Comparison of ENCODE assay signal across 8 cellular contexts in the genomic region with DNA sequence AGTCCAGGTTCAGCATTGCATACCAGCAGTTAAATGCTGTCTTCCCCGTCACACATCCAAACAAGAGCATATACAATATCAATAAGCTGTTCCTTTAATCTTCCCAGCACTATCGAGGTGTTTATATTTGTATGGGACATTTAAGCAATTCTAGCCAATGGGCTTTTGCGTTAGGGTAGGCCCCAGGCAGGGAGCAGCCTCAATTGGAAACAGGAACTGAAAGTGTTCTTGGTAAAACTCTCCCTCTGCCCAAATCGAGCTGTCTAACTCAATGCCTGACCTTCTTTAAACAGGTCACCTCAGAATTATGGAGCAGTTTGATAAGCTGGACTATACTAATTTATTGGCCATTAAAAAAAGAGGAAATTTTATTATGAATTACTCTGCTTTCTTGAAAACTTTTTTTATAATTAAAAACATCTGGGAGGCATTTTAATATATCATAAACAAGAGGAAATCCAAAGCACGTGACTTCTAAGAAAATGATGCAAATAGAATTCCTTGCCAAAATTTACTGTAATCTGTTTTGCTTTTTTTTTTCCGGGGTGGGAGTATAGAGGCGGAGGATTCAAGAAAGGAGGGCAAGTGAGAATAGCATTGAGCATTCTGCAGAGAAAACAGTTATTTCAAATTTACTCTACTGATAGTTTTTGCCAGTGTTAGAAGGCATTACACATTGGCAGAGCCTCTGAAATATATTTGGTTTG.
A peak's percentile ranks its signal among the peaks of the same experiment; 100 is the strongest.
DNase-seq lines count a peak whose midpoint lies in the region; ATAC-seq and TF ChIP-seq lines count a peak whose summit lies in the region.

No MANE protein-coding gene starts in this region.

- no peaks in the 10 kb centered on the region for H3F3A ChIP-seq in DOHH2 (ENCODE audit: control insufficient read depth, insufficient read depth)

- H3K27me3 ChIP-seq in DOHH2 (ENCODE audit: control insufficient read depth, low read length) (no peaks in the 10 kb centered on the region), adipocyte (replicated peaks; ENCODE audit: control insufficient read depth, insufficient read depth, low read length) (no peaks in the 10 kb centered on the region), lower lobe of right lung (ENCODE audit: low read depth) (no peaks in the 10 kb centered on the region)

- peak; percentile 89 for ATAC-seq in GM21447 (IDR thresholded peaks at IDR 0.05; ENCODE audit: unreplicated experiment)
- ATAC-seq in HG03565 (IDR thresholded peaks at IDR 0.05; ENCODE audit: unreplicated experiment): peak; percentile 92
- ATAC-seq in lower lobe of right lung: peak; percentile 88 to 94
- no peak for ATAC-seq in WTC11

- H3K79me2 ChIP-seq in DOHH2 (ENCODE audit: control insufficient read depth, low read length): no peaks in the 10 kb centered on the region

- H3K4me3 Mint-ChIP-seq in WTC11: no peak overlapping the region

- no peaks in the 10 kb centered on the region for H4K20me1 ChIP-seq in DOHH2 (ENCODE audit: control insufficient read depth, insufficient read depth, low read depth, low read length)

- H3K36me3 ChIP-seq in DOHH2 (ENCODE audit: control insufficient read depth, low read length) (peaks cover 4% of the 10 kb centered on the region; the same call in 1 of the 2 replicates), adipocyte (ENCODE audit: control insufficient read depth, insufficient read depth, low read length, severe bottlenecking) (no peaks in the 10 kb centered on the region), lower lobe of right lung (no peaks in the 10 kb centered on the region)

- H3K9me2 ChIP-seq in DOHH2 (replicated peaks; ENCODE audit: control insufficient read depth, low read length): no peaks in the 10 kb centered on the region

- no peaks in the 10 kb centered on the region for H3K4me1 Mint-ChIP-seq in WTC11

- no peak overlapping the region for H3K27ac Mint-ChIP-seq in WTC11

- CTCF ChIA-PET in WTC11 (lab: Charles Lee): no interaction called here

- H3K9ac ChIP-seq in adipocyte (ENCODE audit: low read length): peak overlapping the region; percentile 79

- H3K27me3 Mint-ChIP-seq in WTC11 (ENCODE audit: low read depth): no peaks in the 10 kb centered on the region

- peaks cover 4% of the 10 kb centered on the region; the same call in 1 of the 2 replicates for H3K9me3 Mint-ChIP-seq in WTC11

- POLR2A ChIA-PET in WTC11 (lab: Charles Lee): no interaction called here

- H3K4me2 ChIP-seq in DOHH2 (ENCODE audit: low read length): peak overlapping the region; percentile 31

- no peaks in the 10 kb centered on the region for H3K36me3 Mint-ChIP-seq in WTC11

- DNase-seq in adipocyte (ENCODE audit: low read depth): peak; percentile 83
- no peak for DNase-seq in lower lobe of right lung
- DNase-seq in WTC11 (ENCODE audit: low spot score): no peak
- no peak for DNase-seq in NCI-H748 (lab: John Stamatoyannopoulos, UW; ENCODE audit: unreplicated experiment)
- no peak for DNase-seq in D341Med (ENCODE audit: low spot score)

- TF ChIP-seq CTCF in DOHH2 (IDR thresholded peaks at IDR 0.05; ENCODE audit: low read depth, low read length, poor library complexity, severe bottlenecking): no peak
- TF ChIP-seq CTCF in lower lobe of right lung (IDR thresholded peaks at IDR 0.05): no peak
- no peak for TF ChIP-seq CTCF in WTC11 (IDR thresholded peaks at IDR 0.05)

- H3K4me1 ChIP-seq in DOHH2 (ENCODE audit: control insufficient read depth, low read length): peaks cover 52% of the 10 kb centered on the region
- H3K4me1 ChIP-seq in adipocyte (ENCODE audit: control insufficient read depth, insufficient read depth, low read length): peaks cover 13% of the 10 kb centered on the region
- H3K4me1 ChIP-seq in lower lobe of right lung: peaks cover 8% of the 10 kb centered on the region

- intact Hi-C loops in lower lobe of right lung (cut with DNase I): no loop called here

- H3K4me3 ChIP-seq in DOHH2 (ENCODE audit: low read length): 0 out of 2 replicates have a peak overlapping the region, but pooled peaks have one; percentile 17
- H3K4me3 ChIP-seq in adipocyte (ENCODE audit: low read length): peak overlapping the region; percentile 85
- H3K4me3 ChIP-seq in lower lobe of right lung: peak overlapping the region; percentile 33

- H3K9me3 ChIP-seq in DOHH2 (ENCODE audit: control insufficient read depth, insufficient read depth, low read length) (peaks cover 3% of the 10 kb centered on the region; the same call in 1 of the 2 replicates), adipocyte (ENCODE audit: control insufficient read depth, low read length) (no peaks in the 10 kb centered on the region), lower lobe of right lung (no peaks in the 10 kb centered on the region)

- H3K27ac ChIP-seq in DOHH2 (ENCODE audit: low read depth, low read length) (no peak overlapping the region), lower lobe of right lung (peak overlapping the region; percentile 42)

TF ChIP-seq in WTC11, 78 proteins besides CTCF, POLR2A, EP300 and RAD21:
- TF ChIP-seq TEAD4 (CRISPR knock-in tag; IDR thresholded peaks at IDR 0.05): no peak
- TF ChIP-seq SMAD4 (CRISPR knock-in tag; IDR thresholded peaks at IDR 0.05): no peak
- TF ChIP-seq, protein P1, sequence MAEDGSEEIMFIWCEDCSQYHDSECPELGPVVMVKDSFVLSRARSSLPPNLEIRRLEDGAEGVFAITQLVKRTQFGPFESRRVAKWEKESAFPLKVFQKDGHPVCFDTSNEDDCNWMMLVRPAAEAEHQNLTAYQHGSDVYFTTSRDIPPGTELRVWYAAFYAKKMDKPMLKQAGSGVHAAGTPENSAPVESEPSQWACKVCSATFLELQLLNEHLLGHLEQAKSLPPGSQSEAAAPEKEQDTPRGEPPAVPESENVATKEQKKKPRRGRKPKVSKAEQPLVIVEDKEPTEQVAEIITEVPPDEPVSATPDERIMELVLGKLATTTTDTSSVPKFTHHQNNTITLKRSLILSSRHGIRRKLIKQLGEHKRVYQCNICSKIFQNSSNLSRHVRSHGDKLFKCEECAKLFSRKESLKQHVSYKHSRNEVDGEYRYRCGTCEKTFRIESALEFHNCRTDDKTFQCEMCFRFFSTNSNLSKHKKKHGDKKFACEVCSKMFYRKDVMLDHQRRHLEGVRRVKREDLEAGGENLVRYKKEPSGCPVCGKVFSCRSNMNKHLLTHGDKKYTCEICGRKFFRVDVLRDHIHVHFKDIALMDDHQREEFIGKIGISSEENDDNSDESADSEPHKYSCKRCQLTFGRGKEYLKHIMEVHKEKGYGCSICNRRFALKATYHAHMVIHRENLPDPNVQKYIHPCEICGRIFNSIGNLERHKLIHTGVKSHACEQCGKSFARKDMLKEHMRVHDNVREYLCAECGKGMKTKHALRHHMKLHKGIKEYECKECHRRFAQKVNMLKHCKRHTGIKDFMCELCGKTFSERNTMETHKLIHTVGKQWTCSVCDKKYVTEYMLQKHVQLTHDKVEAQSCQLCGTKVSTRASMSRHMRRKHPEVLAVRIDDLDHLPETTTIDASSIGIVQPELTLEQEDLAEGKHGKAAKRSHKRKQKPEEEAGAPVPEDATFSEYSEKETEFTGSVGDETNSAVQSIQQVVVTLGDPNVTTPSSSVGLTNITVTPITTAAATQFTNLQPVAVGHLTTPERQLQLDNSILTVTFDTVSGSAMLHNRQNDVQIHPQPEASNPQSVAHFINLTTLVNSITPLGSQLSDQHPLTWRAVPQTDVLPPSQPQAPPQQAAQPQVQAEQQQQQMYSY (CRISPR knock-in tag; IDR thresholded peaks at IDR 0.05): no peak
- TF ChIP-seq NFE2L1 (CRISPR knock-in tag; IDR thresholded peaks at IDR 0.05): no peak
- TF ChIP-seq, protein P2, sequence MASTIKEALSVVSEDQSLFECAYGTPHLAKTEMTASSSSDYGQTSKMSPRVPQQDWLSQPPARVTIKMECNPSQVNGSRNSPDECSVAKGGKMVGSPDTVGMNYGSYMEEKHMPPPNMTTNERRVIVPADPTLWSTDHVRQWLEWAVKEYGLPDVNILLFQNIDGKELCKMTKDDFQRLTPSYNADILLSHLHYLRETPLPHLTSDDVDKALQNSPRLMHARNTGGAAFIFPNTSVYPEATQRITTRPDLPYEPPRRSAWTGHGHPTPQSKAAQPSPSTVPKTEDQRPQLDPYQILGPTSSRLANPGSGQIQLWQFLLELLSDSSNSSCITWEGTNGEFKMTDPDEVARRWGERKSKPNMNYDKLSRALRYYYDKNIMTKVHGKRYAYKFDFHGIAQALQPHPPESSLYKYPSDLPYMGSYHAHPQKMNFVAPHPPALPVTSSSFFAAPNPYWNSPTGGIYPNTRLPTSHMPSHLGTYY (CRISPR knock-in tag; IDR thresholded peaks at IDR 0.05): no peak
TF ChIP-seq in WTC11: peak in this region for 0.

Comparison
In these comparisons a context has a peak if more than half of its experiments do, and no peak if none do; other contexts are left out.
1. H3K4me3 ChIP-seq: peak in every context shown above with its lines; median percentile 85 in adipocyte; 33 in lower lobe of right lung; 17 in DOHH2.